In genomic region chr13:109136873-109137272, GRCh38 we compare ENCODE assay signal across 15 cellular contexts.
DNase-seq lines count a peak whose midpoint lies in the region; ATAC-seq and TF ChIP-seq lines count a peak whose summit lies in the region.
"Had no signal": no experiment of that assay in that cellular context is flagged by ENCODE, and none has a peak within 500 bp of the region (broad histone marks: within the 10 kb centered on the region; RNA-seq: fewer than 3 reads in every experiment).

No MANE protein-coding gene starts in this region.

- H3K27ac ChIP-seq in SJSA1 (0 out of 2 replicates have a peak overlapping the region, but pooled peaks have one; percentile 0), sigmoid colon (peak overlapping the region in 3 of 4 donors; percentile 1 to 41 (median 23)), heart left ventricle (no peak overlapping the region)
- H3K27ac ChIP-seq: BLaER1 treated with 17β-estradiol and CSF1 and Interleukin-3, amounts not matched to agents 10 nM and 100 nM; HL-60 had no signal

- intact Hi-C loops in sigmoid colon (cut with DNase I) = no loop called here
- intact Hi-C loops in heart left ventricle (cut with DNase I) = no loop called here
- intact Hi-C loops in cardiac septum (cut with DNase I) = no loop called here

- WGBS in sigmoid colon, 2 donors = 86 to 90% methylated on average over 2 of the region's 2 CpGs
- WGBS in heart left ventricle, 4 donors = 76 to 86% (median 83%) methylated on average over 2 of the region's 2 CpGs

- H3K36me3 ChIP-seq in BE2C = no peaks in the 10 kb centered on the region
- no peaks in the 10 kb centered on the region for H3K36me3 ChIP-seq in SJSA1
- H3K36me3 ChIP-seq in sigmoid colon = no peaks in the 10 kb centered on the region
- H3K36me3 ChIP-seq in heart left ventricle = no peaks in the 10 kb centered on the region
- H3K36me3 ChIP-seq: HAP-1 had no signal

- TF ChIP-seq CTCF in BE2C (IDR thresholded peaks at IDR 0.05; ENCODE audit: low read depth, low read length) (no peak), sigmoid colon (IDR thresholded peaks at IDR 0.05) (no peak), heart left ventricle (IDR thresholded peaks at IDR 0.05) (no peak)

- H3K4me3 ChIP-seq in BE2C (ENCODE audit: low read depth, low read length) (no peak overlapping the region), SJSA1 (no peak overlapping the region), sigmoid colon (no peak overlapping the region), heart left ventricle (no peak overlapping the region)
- H3K4me3 ChIP-seq: BLaER1 treated with 17β-estradiol and CSF1 and Interleukin-3, amounts not matched to agents 10 nM and 100 nM; HAP-1 had no signal

- DNase-seq in BE2C (peak; percentile 24), SJSA1 (ENCODE audit: low read depth in 1 of 2, low spot score in 2 of 2) (peak in 1 of 2 experiments; percentile 68), sigmoid colon (no peak), NCI-H226 (no peak), heart left ventricle (no peak), cardiac septum (ENCODE audit: low spot score) (no peak)
- DNase-seq: 8988T; Calu3; CD8-positive, alpha-beta T cell; DMS79 treated with DMSO at 0.1 percent for 48 hours; GF-D8 had no signal

- peak; percentile 64 for ATAC-seq in SK-N-SH treated with all-trans-retinoic acid at 6 μM for 48 hours
- ATAC-seq in heart left ventricle = no peak
- ATAC-seq: CD8-positive, alpha-beta T cell had no signal

- H3K9me3 ChIP-seq in BE2C (no peaks in the 10 kb centered on the region), SJSA1 (replicated peaks) (peaks cover 9% of the 10 kb centered on the region), sigmoid colon (no peaks in the 10 kb centered on the region), heart left ventricle (no peaks in the 10 kb centered on the region)
- H3K9me3 ChIP-seq: HAP-1 had no signal

- no peak for TF ChIP-seq POLR2A in sigmoid colon (IDR thresholded peaks at IDR 0.05)
- no peak for TF ChIP-seq POLR2A in heart left ventricle (IDR thresholded peaks at IDR 0.05)

- no peak for TF ChIP-seq EP300 in sigmoid colon (IDR thresholded peaks at IDR 0.05)

- H3K4me1 ChIP-seq in BE2C (no peaks in the 10 kb centered on the region), SJSA1 (replicated peaks) (peaks cover 15% of the 10 kb centered on the region), sigmoid colon (peaks cover 0 to 16% (median 14%) of the 10 kb centered on the region in 4 donors), heart left ventricle (peaks cover 0 to 11% (median 0%) of the 10 kb centered on the region in 12 donors)
- H3K4me1 ChIP-seq: HAP-1 had no signal

- H3K27me3 ChIP-seq in BE2C = no peaks in the 10 kb centered on the region
- 0 out of 2 replicates have a peak, but pooled peaks cover 3% of the 10 kb centered on the region for H3K27me3 ChIP-seq in SJSA1 (replicated peaks)
- H3K27me3 ChIP-seq in sigmoid colon = peaks cover 5 to 16% (median 15%) of the 10 kb centered on the region in 3 donors
- peaks cover 0 to 22% (median 14%) of the 10 kb centered on the region in 9 donors for H3K27me3 ChIP-seq in heart left ventricle
- H3K27me3 ChIP-seq: BLaER1 treated with 17β-estradiol and CSF1 and Interleukin-3, amounts not matched to agents 10 nM and 100 nM had no signal

TF ChIP-seq in SK-N-SH treated with all-trans-retinoic acid at 6 μM for 48 hours, 23 proteins besides CTCF, POLR2A, EP300 and RAD21:
- TF ChIP-seq BACH2 (CRISPR knock-in tag; IDR thresholded peaks at IDR 0.05; ENCODE audit: borderline replicate concordance) = no peak
- TF ChIP-seq TSHZ2 (CRISPR knock-in tag; IDR thresholded peaks at IDR 0.05) = no peak
- no peak for TF ChIP-seq CSDC2 (CRISPR knock-in tag; IDR thresholded peaks at IDR 0.05)
- TF ChIP-seq TCF4 (CRISPR knock-in tag; IDR thresholded peaks at IDR 0.05; ENCODE audit: borderline replicate concordance) = no peak
- TF ChIP-seq, protein P1, sequence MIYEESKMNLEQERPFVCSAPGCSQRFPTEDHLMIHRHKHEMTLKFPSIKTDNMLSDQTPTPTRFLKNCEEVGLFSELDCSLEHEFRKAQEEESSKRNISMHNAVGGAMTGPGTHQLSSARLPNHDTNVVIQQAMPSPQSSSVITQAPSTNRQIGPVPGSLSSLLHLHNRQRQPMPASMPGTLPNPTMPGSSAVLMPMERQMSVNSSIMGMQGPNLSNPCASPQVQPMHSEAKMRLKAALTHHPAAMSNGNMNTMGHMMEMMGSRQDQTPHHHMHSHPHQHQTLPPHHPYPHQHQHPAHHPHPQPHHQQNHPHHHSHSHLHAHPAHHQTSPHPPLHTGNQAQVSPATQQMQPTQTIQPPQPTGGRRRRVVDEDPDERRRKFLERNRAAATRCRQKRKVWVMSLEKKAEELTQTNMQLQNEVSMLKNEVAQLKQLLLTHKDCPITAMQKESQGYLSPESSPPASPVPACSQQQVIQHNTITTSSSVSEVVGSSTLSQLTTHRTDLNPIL (CRISPR knock-in tag; IDR thresholded peaks at IDR 0.05; ENCODE audit: low read depth) = no peak
- TF ChIP-seq RARB (CRISPR knock-in tag; IDR thresholded peaks at IDR 0.05) = no peak
- TF ChIP-seq ZNF565 (CRISPR knock-in tag; conservative IDR thresholded peaks at IDR 0.05; ENCODE audit: low read depth) = no peak
- no peak for TF ChIP-seq CSRNP3 (CRISPR knock-in tag; IDR thresholded peaks at IDR 0.05)
- no peak for TF ChIP-seq ZNF8 (CRISPR knock-in tag; IDR thresholded peaks at IDR 0.05)
- no peak for TF ChIP-seq ZC3H10 (CRISPR knock-in tag; IDR thresholded peaks at IDR 0.05)

Comparison
In these comparisons a context has a peak if more than half of its experiments do, and no peak if none do; other contexts are left out.
1. H3K27ac ChIP-seq: peak in SJSA1 (single experiment) and sigmoid colon (3 of 4); none in heart left ventricle (0 of 12).